Comparison of ENCODE assay signal across 9 cellular contexts in genomic region chr20:41174782-41175181, GRCh38. TPM values are rescaled to one million over a fixed set of nuclear protein-coding genes. Genes with fewer than 3 reads are reported as not detected.
DNase-seq lines count a peak whose midpoint lies in the region; ATAC-seq and TF ChIP-seq lines count a peak whose summit lies in the region.
"Had no signal": no experiment of that assay in that cellular context is flagged by ENCODE, and none has a peak within 500 bp of the region (broad histone marks: within the 10 kb centered on the region; RNA-seq: fewer than 3 reads in every experiment).

No MANE protein-coding gene starts in this region.

- peak overlapping the region; percentile 85 for H3K27ac ChIP-seq in angular gyrus (ENCODE audit: low read depth, low read length)
- H3K27ac ChIP-seq in layer of hippocampus (ENCODE audit: low read depth, low read length): peak overlapping the region; percentile 84
- H3K27ac ChIP-seq in testis: peak overlapping the region; percentile 45 to 73

- DNase-seq in activated CD8-positive, alpha-beta memory T cell treated with anti-CD3 and anti-CD28 coated beads, Interleukin-2, amount 10 ng/mL, durations not matched to agents 7 days and 5 days: peak; percentile 21
- no peak for DNase-seq in activated CD8-positive, alpha-beta memory T cell treated with anti-CD3 and anti-CD28 coated beads, Interleukin-2, amount 50 U/mL, for 48 hours
- DNase-seq in testis (peak; percentile 44), DMS153 (lab: John Stamatoyannopoulos, UW) (no peak), SIG-M5 treated with dmso at 0.1 percent for 504 hours (lab: John Stamatoyannopoulos, UW; ENCODE audit: unreplicated experiment) (no peak), HuH-7.5 (ENCODE audit: low spot score) (no peak)

- peaks cover 42% of the 10 kb centered on the region for H3K36me3 Mint-ChIP-seq in activated CD8-positive, alpha-beta memory T cell treated with anti-CD3 and anti-CD28 coated beads, Interleukin-2, amount 10 ng/mL, durations not matched to agents 7 days and 5 days

- H3K27me3 Mint-ChIP-seq in activated CD8-positive, alpha-beta memory T cell treated with anti-CD3 and anti-CD28 coated beads, Interleukin-2, amount 10 ng/mL, durations not matched to agents 7 days and 5 days: no peaks in the 10 kb centered on the region

- TF ChIP-seq POLR2A in testis (IDR thresholded peaks at IDR 0.05): no peak

- WGBS in testis, 2 donors: 28 to 62% methylated on average over 2 of the region's 2 CpGs

- intact Hi-C loops in testis (cut with DNase I; ENCODE audit: low total_unique reads): loop anchor here (10.0 kb wide), 2 partner anchors 60 to 160 kb away; no protein-coding TSS in a partner anchor

- no peaks in the 10 kb centered on the region for H3K27me3 ChIP-seq in layer of hippocampus (ENCODE audit: control insufficient read depth, insufficient read depth, low read length)
- H3K27me3 ChIP-seq in testis: no peaks in the 10 kb centered on the region
- H3K27me3 ChIP-seq: cardiac muscle cell had no signal

- CTCF ChIA-PET in activated CD8-positive, alpha-beta memory T cell treated with anti-CD3 and anti-CD28 coated beads, Interleukin-2, amount 10 ng/mL, durations not matched to agents 7 days and 5 days (lab: Charles Lee): interaction anchor here (2.3 kb wide), 1 partner anchor 165 kb away, joined by 10 read pairs; the partner anchor contains the start of gene LPIN3

- peaks cover 44% of the 10 kb centered on the region for H3K4me1 ChIP-seq in testis

- no peaks in the 10 kb centered on the region for H3K9me3 ChIP-seq in testis

- no peak for TF ChIP-seq CTCF in testis (IDR thresholded peaks at IDR 0.05)

- H3K4me3 Mint-ChIP-seq in activated CD8-positive, alpha-beta memory T cell treated with anti-CD3 and anti-CD28 coated beads, Interleukin-2, amount 10 ng/mL, durations not matched to agents 7 days and 5 days: no peak overlapping the region

- no peak overlapping the region for H3K27ac Mint-ChIP-seq in activated CD8-positive, alpha-beta memory T cell treated with anti-CD3 and anti-CD28 coated beads, Interleukin-2, amount 10 ng/mL, durations not matched to agents 7 days and 5 days

- peaks cover 15% of the 10 kb centered on the region for H3K4me1 Mint-ChIP-seq in activated CD8-positive, alpha-beta memory T cell treated with anti-CD3 and anti-CD28 coated beads, Interleukin-2, amount 10 ng/mL, durations not matched to agents 7 days and 5 days

- H3K9me3 Mint-ChIP-seq in activated CD8-positive, alpha-beta memory T cell treated with anti-CD3 and anti-CD28 coated beads, Interleukin-2, amount 10 ng/mL, durations not matched to agents 7 days and 5 days (ENCODE audit: low read depth): no peaks in the 10 kb centered on the region

- no peak for ATAC-seq in activated CD8-positive, alpha-beta memory T cell treated with anti-CD3 and anti-CD28 coated beads, Interleukin-2, amount 10 ng/mL, durations not matched to agents 7 days and 5 days

- no peaks in the 10 kb centered on the region for H3K36me3 ChIP-seq in testis (ENCODE audit: low read depth, missing control alignments)

- no peak overlapping the region for H3K4me3 ChIP-seq in testis
- H3K4me3 ChIP-seq: cardiac muscle cell had no signal

RNA-seq across cellular contexts. Expression of gene PLCG1, which starts 37.4 kb away (rescaled TPM):
- 100 to 1,000 TPM; 201 to 337 TPM for total RNA-seq in activated CD8-positive, alpha-beta memory T cell treated with anti-CD3 and anti-CD28 coated beads, Interleukin-2, amount 10 ng/mL, durations not matched to agents 7 days and 5 days
- total RNA-seq in testis: 100 to 1,000 TPM; 184 to 186 TPM
- polyA plus RNA-seq in testis (ENCODE audit: insufficient read depth, low read depth, low replicate concordance): 118 TPM

Comparison
In these comparisons a context has a peak if more than half of its experiments do, and no peak if none do; other contexts are left out.
1. DNase-seq: peak in activated CD8-positive, alpha-beta memory T cell treated with anti-CD3 and anti-CD28 coated beads, Interleukin-2, amount 10 ng/mL, durations not matched to agents 7 days and 5 days (single experiment) and testis (single experiment); none in activated CD8-positive, alpha-beta memory T cell treated with anti-CD3 and anti-CD28 coated beads, Interleukin-2, amount 50 U/mL, for 48 hours (single experiment), DMS153 (single experiment), SIG-M5 treated with dmso at 0.1 percent for 504 hours (single experiment) and HuH-7.5 (single experiment).
2. Peak in every context shown above with its lines, with median percentiles within 50 percentile points of each other: H3K27ac ChIP-seq.